8 cellular contexts compared by ENCODE assay signal in genomic region chr13:45120967-45121366, GRCh38. TPM values are rescaled to one million over a fixed set of nuclear protein-coding genes. Genes with fewer than 3 reads are reported as not detected.
A peak's percentile ranks its signal among the peaks of the same experiment; 100 is the strongest.
DNase-seq lines count a peak whose midpoint lies in the region; ATAC-seq lines count a peak whose summit lies in the region.

No MANE protein-coding gene starts in this region.

- H3K27me3 Mint-ChIP-seq in naive thymus-derived CD4-positive, alpha-beta T cell, result no peaks in the 10 kb centered on the region

- intact Hi-C loops in naive thymus-derived CD4-positive, alpha-beta T cell (cut with micrococcal nuclease), result loop anchor here (1.0 to 10.0 kb wide), 13 partner anchors 74 to 979 kb away; partner anchors contain the start of genes GPALPP1 (in 2 of the 2), NUFIP1 (in 2 of the 2), TPT1 (in 2 of the 2) and ZC3H13 (in 2 of the 2)

- POLR2A ChIA-PET in naive thymus-derived CD4-positive, alpha-beta T cell (lab: Charles Lee), result interaction anchor here (0.6 to 1.9 kb wide), 2 partner anchors 10 to 220 kb away, joined by 6 to 8 read pairs; partner anchors contain the start of gene TPT1

- H3K27ac Mint-ChIP-seq in naive thymus-derived CD4-positive, alpha-beta T cell, result no peak overlapping the region

- H3K9ac ChIP-seq in BLaER1 treated with 17β-estradiol and CSF1 and Interleukin-3, amounts not matched to agents 10 nM and 100 nM, result peak overlapping the region; percentile 84 to 92 (median 90)
- H3K9ac ChIP-seq in HUES6 (ENCODE audit: low read length), result peak overlapping the region; percentile 96

- H3K9me3 Mint-ChIP-seq in naive thymus-derived CD4-positive, alpha-beta T cell, result peaks cover 0 to 2% (median 0%) of the 10 kb centered on the region in 11 donors

- 3 to 4% methylated on average over 7 of the region's 7 CpGs for WGBS in ectodermal cell, 2 experiments

- H3K4me3 ChIP-seq in BLaER1 treated with 17β-estradiol and CSF1 and Interleukin-3, amounts not matched to agents 10 nM and 100 nM, result peak overlapping the region; percentile 68 to 93 (median 87)
- H3K4me3 ChIP-seq in HUES6 (ENCODE audit: low read depth, low read length) (peak overlapping the region; percentile 84), ectodermal cell (ENCODE audit: insufficient read depth, low read depth, low read length) (peak overlapping the region; percentile 90)
- peak overlapping the region; percentile 80 for H3K4me3 ChIP-seq in naive thymus-derived CD4-positive, alpha-beta T cell (ENCODE audit: low read length)

- H3K27me3 ChIP-seq in BLaER1 treated with 17β-estradiol and CSF1 and Interleukin-3, amounts not matched to agents 10 nM and 100 nM, result no peaks in the 10 kb centered on the region
- H3K27me3 ChIP-seq in HUES6 (ENCODE audit: control insufficient read depth, insufficient read depth, low read length), result no peaks in the 10 kb centered on the region
- H3K27me3 ChIP-seq in ectodermal cell (ENCODE audit: control insufficient read depth, insufficient read depth, low read length, poor library complexity, severe bottlenecking), result no peaks in the 10 kb centered on the region
- H3K27me3 ChIP-seq in naive thymus-derived CD4-positive, alpha-beta T cell (ENCODE audit: control insufficient read depth in 2 of 2, insufficient read depth in 2 of 2, low read length in 2 of 2), result no peaks in the 10 kb centered on the region

- H3K27ac ChIP-seq in BLaER1 treated with 17β-estradiol and CSF1 and Interleukin-3, amounts not matched to agents 10 nM and 100 nM, result peak overlapping the region; percentile 52 to 89 (median 84)
- peak overlapping the region; percentile 83 for H3K27ac ChIP-seq in HUES6 (ENCODE audit: low read depth, low read length)
- peak overlapping the region; percentile 86 for H3K27ac ChIP-seq in ectodermal cell (ENCODE audit: insufficient read depth, low read depth, low read length, poor library complexity, severe bottlenecking)
- H3K27ac ChIP-seq in naive thymus-derived CD4-positive, alpha-beta T cell (ENCODE audit: low read depth, low read length), result peak overlapping the region; percentile 91

- ATAC-seq in naive thymus-derived CD4-positive, alpha-beta T cell, result no peak
- ATAC-seq in HG03280 (IDR thresholded peaks at IDR 0.05; ENCODE audit: unreplicated experiment) (no peak), GM21737 (IDR thresholded peaks at IDR 0.05; ENCODE audit: unreplicated experiment) (no peak)

- no peaks in the 10 kb centered on the region for H3K9me3 ChIP-seq in BLaER1 treated with 17β-estradiol and CSF1 and Interleukin-3, amounts not matched to agents 10 nM and 100 nM (replicated peaks in 1 of 11)
- H3K9me3 ChIP-seq in HUES6 (ENCODE audit: control insufficient read depth, insufficient read depth, low read depth, low read length), result no peaks in the 10 kb centered on the region
- no peaks in the 10 kb centered on the region for H3K9me3 ChIP-seq in ectodermal cell (ENCODE audit: control insufficient read depth, low read length)
- H3K9me3 ChIP-seq in naive thymus-derived CD4-positive, alpha-beta T cell (ENCODE audit: control insufficient read depth in 2 of 3, low read length in 3 of 3), result no peaks in the 10 kb centered on the region

- peaks cover 4 to 52% (median 43%) of the 10 kb centered on the region in 11 experiments; a peak in 21 of 22 replicates for H4K20me1 ChIP-seq in BLaER1 treated with 17β-estradiol and CSF1 and Interleukin-3, amounts not matched to agents 10 nM and 100 nM

- peaks cover 0 to 6% (median 0%) of the 10 kb centered on the region in 5 donors for H3K36me3 Mint-ChIP-seq in naive thymus-derived CD4-positive, alpha-beta T cell

- no peak for DNase-seq in naive thymus-derived CD4-positive, alpha-beta T cell
- DNase-seq in AG20443 (ENCODE audit: low spot score) (no peak), SK-N-DZ (ENCODE audit: low spot score) (no peak)

- peaks cover 0 to 17% (median 12%) of the 10 kb centered on the region in 11 experiments; a peak in 11 of 22 replicates for H3K36me3 ChIP-seq in BLaER1 treated with 17β-estradiol and CSF1 and Interleukin-3, amounts not matched to agents 10 nM and 100 nM
- H3K36me3 ChIP-seq in HUES6 (ENCODE audit: control insufficient read depth, insufficient read depth, low read length), result no peaks in the 10 kb centered on the region
- no peaks in the 10 kb centered on the region for H3K36me3 ChIP-seq in ectodermal cell (ENCODE audit: control insufficient read depth, insufficient read depth, low read length)
- H3K36me3 ChIP-seq in naive thymus-derived CD4-positive, alpha-beta T cell (ENCODE audit: control insufficient read depth in 2 of 3, insufficient read depth in 3 of 3, low read length in 3 of 3), result peaks cover 0 to 9% (median 0%) of the 10 kb centered on the region in 3 experiments

- H3K4me2 ChIP-seq in BLaER1 treated with 17β-estradiol and CSF1 and Interleukin-3, amounts not matched to agents 10 nM and 100 nM, result peak overlapping the region; percentile 75 to 93 (median 88)

- H3K4me1 ChIP-seq in BLaER1 treated with 17β-estradiol and CSF1 and Interleukin-3, amounts not matched to agents 10 nM and 100 nM, result peaks cover 19 to 23% (median 21%) of the 10 kb centered on the region in 10 experiments
- peaks cover 10% of the 10 kb centered on the region; the same call in 1 of the 2 replicates for H3K4me1 ChIP-seq in HUES6 (ENCODE audit: control insufficient read depth, insufficient read depth, low read length)
- peaks cover 5% of the 10 kb centered on the region for H3K4me1 ChIP-seq in ectodermal cell (ENCODE audit: control insufficient read depth, insufficient read depth, low read length)
- H3K4me1 ChIP-seq in naive thymus-derived CD4-positive, alpha-beta T cell (ENCODE audit: control insufficient read depth in 2 of 2, insufficient read depth in 2 of 2, low read length in 2 of 2), result peaks cover 16 to 21% of the 10 kb centered on the region in 2 donors

- CTCF ChIA-PET in naive thymus-derived CD4-positive, alpha-beta T cell (lab: Charles Lee), result no interaction called here

- no peak overlapping the region for H3K4me3 Mint-ChIP-seq in naive thymus-derived CD4-positive, alpha-beta T cell

- H3K4me1 Mint-ChIP-seq in naive thymus-derived CD4-positive, alpha-beta T cell, result peaks cover 9 to 24% (median 19%) of the 10 kb centered on the region in 7 donors

RNA-seq across cellular contexts. Expression of gene GTF2F2, which starts 0.7 kb away (rescaled TPM):
- polyA plus RNA-seq in ectodermal cell (2013, experiment 1 of 4), result 36.0 TPM
- polyA plus RNA-seq in ectodermal cell (2013, experiment 2 of 4), result 39.9 TPM
- polyA plus RNA-seq in ectodermal cell (2013, experiment 3 of 4), result 31.1 TPM
- polyA plus RNA-seq in ectodermal cell (2013, experiment 4 of 4), result 34.8 TPM
- total RNA-seq in naive thymus-derived CD4-positive, alpha-beta T cell, result 10 to 100 TPM; 13.7 to 20.4 (median 15.2) TPM
- 1 to 10 TPM; 6.7 to 8.1 TPM for polyA plus RNA-seq in naive thymus-derived CD4-positive, alpha-beta T cell
- 46.8 and 49.0 TPM in 2 replicates for polyA plus RNA-seq in SK-N-DZ (2014; cell fraction: cytosol; rRNA removed)
- polyA plus RNA-seq in SK-N-DZ (2014; cell fraction: nucleus; rRNA removed), result 19.1 and 27.3 TPM in 2 replicates
